ENCODE assay signal across 12 cellular contexts in the genomic region with DNA sequence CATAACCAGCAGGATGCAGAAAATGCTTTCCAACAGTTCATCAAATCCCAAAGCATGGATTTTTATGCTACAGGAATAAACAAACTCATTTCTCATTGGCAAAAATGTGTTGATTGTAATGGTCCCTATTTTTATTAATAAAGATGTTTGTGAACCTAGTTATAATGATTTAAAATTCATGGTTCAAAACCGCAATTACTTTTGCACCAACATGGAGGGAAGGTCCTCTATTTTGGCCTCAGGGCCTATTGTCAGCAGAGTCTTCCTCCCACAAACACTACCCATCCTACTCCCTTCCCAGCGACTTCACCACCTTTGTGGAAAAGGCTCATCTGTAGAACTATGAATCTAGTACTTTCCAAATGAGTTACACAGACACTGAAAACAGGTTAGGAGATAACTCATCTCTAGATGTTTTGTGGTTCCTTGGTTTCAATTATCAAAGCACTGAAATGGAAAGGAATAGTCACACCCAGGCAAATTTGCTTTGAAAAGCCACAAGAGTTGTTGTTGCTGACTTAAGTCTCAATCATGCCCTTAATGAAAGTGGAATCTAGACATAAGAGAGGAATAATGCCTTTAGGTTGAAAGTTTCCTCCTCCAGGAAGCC. TPM values are rescaled to one million over a fixed set of nuclear protein-coding genes. Genes with fewer than 3 reads are reported as not detected.
DNase-seq lines count a peak whose midpoint lies in the region; ATAC-seq and TF ChIP-seq lines count a peak whose summit lies in the region.
"Had no signal": no experiment of that assay in that cellular context is flagged by ENCODE, and none has a peak within 500 bp of the region (broad histone marks: within the 10 kb centered on the region; RNA-seq: fewer than 3 reads in every experiment).

No MANE protein-coding gene starts in this region.

- H3K27ac Mint-ChIP-seq in natural killer cell treated with Interleukin-12 subunit alpha and Interleukin-12 subunit beta and Interleukin-15 and Interleukin-18, amount 100 ng/mL, for 72 hours: no peak overlapping the region
- H3K27ac Mint-ChIP-seq in natural killer cell: no peak overlapping the region
- H3K27ac Mint-ChIP-seq in T-helper 2 cell treated with Interferon-gamma antibody and Interleukin-4, amounts not matched to agents 5 μg/mL and 100 μg/mL, for 36 hours: no peak overlapping the region
- peak overlapping the region; percentile 74 to 80 for H3K27ac Mint-ChIP-seq in stimulated activated naive CD8-positive, alpha-beta T cell treated with anti-CD3 and anti-CD28 coated beads, Interleukin-15, amount 100 ng/mL, for 72 hours
- no peak overlapping the region for H3K27ac Mint-ChIP-seq in Calu3 (ENCODE audit: unreplicated experiment)
- H3K27ac Mint-ChIP-seq: endodermal cell, GM23338 had no signal

- H3K4me1 Mint-ChIP-seq in natural killer cell treated with Interleukin-12 subunit alpha and Interleukin-12 subunit beta and Interleukin-15 and Interleukin-18, amount 100 ng/mL, for 72 hours (ENCODE audit: low read depth in 2 of 2): peaks cover 0 to 9% of the 10 kb centered on the region in 2 donors
- H3K4me1 Mint-ChIP-seq in natural killer cell (no peaks in the 10 kb centered on the region), Calu3 (ENCODE audit: low read depth, unreplicated experiment) (no peaks in the 10 kb centered on the region)
- H3K4me1 Mint-ChIP-seq in T-helper 2 cell treated with Interferon-gamma antibody and Interleukin-4, amounts not matched to agents 5 μg/mL and 100 μg/mL, for 36 hours (ENCODE audit: low read depth): peaks cover 12% of the 10 kb centered on the region
- peaks cover 42% of the 10 kb centered on the region for H3K4me1 Mint-ChIP-seq in stimulated activated naive CD8-positive, alpha-beta T cell treated with anti-CD3 and anti-CD28 coated beads, Interleukin-15, amount 100 ng/mL, for 72 hours
- H3K4me1 Mint-ChIP-seq: GM23338 had no signal

- H3K4me3 Mint-ChIP-seq in natural killer cell treated with Interleukin-12 subunit alpha and Interleukin-12 subunit beta and Interleukin-15 and Interleukin-18, amount 100 ng/mL, for 72 hours: no peak overlapping the region
- no peak overlapping the region for H3K4me3 Mint-ChIP-seq in natural killer cell
- H3K4me3 Mint-ChIP-seq in T-helper 2 cell treated with Interferon-gamma antibody and Interleukin-4, amounts not matched to agents 5 μg/mL and 100 μg/mL, for 36 hours: peak overlapping the region; percentile 18
- peak overlapping the region in 1 of 2 donors; percentile 52 for H3K4me3 Mint-ChIP-seq in stimulated activated naive CD8-positive, alpha-beta T cell treated with anti-CD3 and anti-CD28 coated beads, Interleukin-15, amount 100 ng/mL, for 72 hours
- no peak overlapping the region for H3K4me3 Mint-ChIP-seq in Calu3 (ENCODE audit: low read depth, unreplicated experiment)
- H3K4me3 Mint-ChIP-seq: endodermal cell, GM23338 had no signal

- no peak for TF ChIP-seq CTCF in natural killer cell (IDR thresholded peaks at IDR 0.05)
- no peak for TF ChIP-seq CTCF in Calu3 (IDR thresholded peaks at IDR 0.05; ENCODE audit: unreplicated experiment)

- no peaks in the 10 kb centered on the region for H3K36me3 Mint-ChIP-seq in natural killer cell treated with Interleukin-12 subunit alpha and Interleukin-12 subunit beta and Interleukin-15 and Interleukin-18, amount 100 ng/mL, for 72 hours
- no peaks in the 10 kb centered on the region for H3K36me3 Mint-ChIP-seq in natural killer cell
- no peaks in the 10 kb centered on the region for H3K36me3 Mint-ChIP-seq in T-helper 2 cell treated with Interferon-gamma antibody and Interleukin-4, amounts not matched to agents 5 μg/mL and 100 μg/mL, for 36 hours (ENCODE audit: low read depth)
- H3K36me3 Mint-ChIP-seq in Calu3 (ENCODE audit: insufficient read depth, unreplicated experiment): no peaks in the 10 kb centered on the region

- peaks cover 28 to 53% of the 10 kb centered on the region in 2 donors for H3K27me3 Mint-ChIP-seq in natural killer cell treated with Interleukin-12 subunit alpha and Interleukin-12 subunit beta and Interleukin-15 and Interleukin-18, amount 100 ng/mL, for 72 hours
- H3K27me3 Mint-ChIP-seq in natural killer cell (ENCODE audit: low read depth in 2 of 2): peaks cover 6 to 11% of the 10 kb centered on the region in 2 donors
- H3K27me3 Mint-ChIP-seq in T-helper 2 cell treated with Interferon-gamma antibody and Interleukin-4, amounts not matched to agents 5 μg/mL and 100 μg/mL, for 36 hours (ENCODE audit: low read depth): peaks cover 49% of the 10 kb centered on the region
- peaks cover 23% of the 10 kb centered on the region for H3K27me3 Mint-ChIP-seq in stimulated activated naive CD8-positive, alpha-beta T cell treated with anti-CD3 and anti-CD28 coated beads, Interleukin-15, amount 100 ng/mL, for 72 hours
- peaks cover 14% of the 10 kb centered on the region for H3K27me3 Mint-ChIP-seq in Calu3 (ENCODE audit: unreplicated experiment)

- ATAC-seq in natural killer cell treated with Interleukin-12 subunit alpha and Interleukin-12 subunit beta and Interleukin-15 and Interleukin-18, amount 100 ng/mL, for 72 hours: peak; percentile 64 to 84
- ATAC-seq in natural killer cell: no peak
- peak; percentile 84 for ATAC-seq in HG02763 (IDR thresholded peaks at IDR 0.05; ENCODE audit: unreplicated experiment)
- peak; percentile 85 for ATAC-seq in stimulated activated naive CD8-positive, alpha-beta T cell treated with anti-CD3 and anti-CD28 coated beads, Interleukin-15, amount 100 ng/mL, for 72 hours
- no peak for ATAC-seq in GM21528 (IDR thresholded peaks at IDR 0.05; ENCODE audit: low FRiP score, unreplicated experiment)
- ATAC-seq: GM23338 had no signal

- intact Hi-C loops in natural killer cell (cut with micrococcal nuclease) (no loop called here), Calu3 (cut with micrococcal nuclease; ENCODE audit: unreplicated experiment) (no loop called here)

- H3K9me3 Mint-ChIP-seq in natural killer cell treated with Interleukin-12 subunit alpha and Interleukin-12 subunit beta and Interleukin-15 and Interleukin-18, amount 100 ng/mL, for 72 hours: no peaks in the 10 kb centered on the region
- H3K9me3 Mint-ChIP-seq in natural killer cell (no peaks in the 10 kb centered on the region), Calu3 (ENCODE audit: low read depth, unreplicated experiment) (peaks cover 5% of the 10 kb centered on the region)
- H3K9me3 Mint-ChIP-seq in T-helper 2 cell treated with Interferon-gamma antibody and Interleukin-4, amounts not matched to agents 5 μg/mL and 100 μg/mL, for 36 hours: peaks cover 3% of the 10 kb centered on the region
- peaks cover 13 to 15% of the 10 kb centered on the region in 2 donors for H3K9me3 Mint-ChIP-seq in stimulated activated naive CD8-positive, alpha-beta T cell treated with anti-CD3 and anti-CD28 coated beads, Interleukin-15, amount 100 ng/mL, for 72 hours

- no peak for DNase-seq in natural killer cell treated with Interleukin-12 subunit alpha and Interleukin-12 subunit beta and Interleukin-15 and Interleukin-18, amount 100 ng/mL, for 72 hours (ENCODE audit: low spot score)
- DNase-seq in natural killer cell (no peak), Calu3 (no peak), NCI-H1105 (lab: John Stamatoyannopoulos, UW) (no peak)
- peak; percentile 54 for DNase-seq in T-helper 2 cell treated with Interferon-gamma antibody and Interleukin-4, amounts not matched to agents 5 μg/mL and 100 μg/mL, for 36 hours (ENCODE audit: low spot score)
- DNase-seq in stimulated activated naive CD8-positive, alpha-beta T cell treated with anti-CD3 and anti-CD28 coated beads, Interleukin-15, amount 100 ng/mL, for 72 hours: peak; percentile 42 to 72
- DNase-seq: activated CD4-positive, CD25-positive, alpha-beta regulatory T cell treated with anti-CD3 and anti-CD28 coated beads, Interleukin-2, amount 50 U/mL, for 72 hours; endodermal cell; NCI-H226 had no signal

- no TSS peak for BruUV-seq in Calu3 (replicated peaks; lab: Mats Ljungman, UMichigan)

- CTCF ChIA-PET in Calu3 (lab: Charles Lee): no interaction called here

RNA-seq across cellular contexts. Expression of gene FRMD4A, which starts 59.4 kb away (rescaled TPM):
- 1 to 10 TPM; 1.5 to 2.1 TPM for total RNA-seq in natural killer cell treated with Interleukin-12 subunit alpha and Interleukin-12 subunit beta and Interleukin-15 and Interleukin-18, amount 100 ng/mL, for 72 hours
- under 1 TPM in 2 of 3 donors, not detected in 1; 0.36 to 0.38 TPM for total RNA-seq in natural killer cell
- 6.1 and 7.0 TPM in 2 replicates for total RNA-seq in Calu3 (2022)

Comparison
In these comparisons a context has a peak if more than half of its experiments do, and no peak if none do; other contexts are left out.
1. ATAC-seq: peak in natural killer cell treated with Interleukin-12 subunit alpha and Interleukin-12 subunit beta and Interleukin-15 and Interleukin-18, amount 100 ng/mL, for 72 hours (2 of 2), HG02763 (single experiment) and stimulated activated naive CD8-positive, alpha-beta T cell treated with anti-CD3 and anti-CD28 coated beads, Interleukin-15, amount 100 ng/mL, for 72 hours (single experiment); none in natural killer cell (0 of 3) and GM21528 (single experiment).
2. DNase-seq: peak in T-helper 2 cell treated with Interferon-gamma antibody and Interleukin-4, amounts not matched to agents 5 μg/mL and 100 μg/mL, for 36 hours (single experiment) and stimulated activated naive CD8-positive, alpha-beta T cell treated with anti-CD3 and anti-CD28 coated beads, Interleukin-15, amount 100 ng/mL, for 72 hours (2 of 2); none in natural killer cell treated with Interleukin-12 subunit alpha and Interleukin-12 subunit beta and Interleukin-15 and Interleukin-18, amount 100 ng/mL, for 72 hours (single experiment), natural killer cell (single experiment), Calu3 (single experiment) and NCI-H1105 (single experiment).
3. H3K27ac Mint-ChIP-seq: peak in stimulated activated naive CD8-positive, alpha-beta T cell treated with anti-CD3 and anti-CD28 coated beads, Interleukin-15, amount 100 ng/mL, for 72 hours (2 of 2); none in natural killer cell treated with Interleukin-12 subunit alpha and Interleukin-12 subunit beta and Interleukin-15 and Interleukin-18, amount 100 ng/mL, for 72 hours (0 of 2), natural killer cell (0 of 2), T-helper 2 cell treated with Interferon-gamma antibody and Interleukin-4, amounts not matched to agents 5 μg/mL and 100 μg/mL, for 36 hours (single experiment) and Calu3 (single experiment).